Comparison of ENCODE assay signal across 8 cellular contexts in genomic region chr20:31605031-31605901, GRCh38. TPM values are rescaled to one million over a fixed set of nuclear protein-coding genes. Genes with fewer than 3 reads are reported as not detected.
A peak's percentile ranks its signal among the peaks of the same experiment; 100 is the strongest.
DNase-seq lines count a peak whose midpoint lies in the region; ATAC-seq and TF ChIP-seq lines count a peak whose summit lies in the region.

Gene ID1, plus strand, starts transcription at chr20:31605289. Its CDS starts 99 bp downstream, at chr20:31605388.

- no peaks in the 10 kb centered on the region for H3K79me2 ChIP-seq in Loucy (ENCODE audit: insufficient read depth, low read length)

- peaks cover 23% of the 10 kb centered on the region for H3K4me1 ChIP-seq in Loucy (ENCODE audit: insufficient read depth, low read length, poor library complexity, severe bottlenecking)
- H3K4me1 ChIP-seq in naive thymus-derived CD4-positive, alpha-beta T cell (ENCODE audit: control insufficient read depth in 2 of 2, insufficient read depth in 2 of 2, low read length in 2 of 2), result peaks cover 5 to 27% of the 10 kb centered on the region in 2 donors

- H3K27me3 Mint-ChIP-seq in activated T-helper 2 cell treated with anti-CD3 and anti-CD28 coated beads, Interferon-gamma antibody, Interleukin-2, Interleukin-4, amounts not matched to agents 10 μg/mL and 5 μg/mL and 100 μg/mL, durations not matched to agents 14 hours and 24 hours and 36 hours (ENCODE audit: low read depth), result peaks cover 44% of the 10 kb centered on the region
- H3K27me3 Mint-ChIP-seq in naive thymus-derived CD4-positive, alpha-beta T cell, result peaks cover 24 to 62% (median 33%) of the 10 kb centered on the region in 5 donors

- H4K20me1 ChIP-seq in Loucy (ENCODE audit: insufficient read depth, low read length, poor library complexity, severe bottlenecking), result no peaks in the 10 kb centered on the region

- CTCF ChIA-PET in RWPE1 (lab: Yijun Ruan, JAX), result interaction anchor here (0.6 to 2.5 kb wide), 8 partner anchors 8 to 103 kb away, joined by 3 to 14 read pairs (median 8); no protein-coding TSS in a partner anchor
- CTCF ChIA-PET in naive thymus-derived CD4-positive, alpha-beta T cell (lab: Charles Lee), result interaction anchor here (0.6 to 13.1 kb wide), 3 partner anchors 7 to 78 kb away, joined by 3 to 568 read pairs (median 3); no protein-coding TSS in a partner anchor

- H3K36me3 Mint-ChIP-seq in activated T-helper 2 cell treated with anti-CD3 and anti-CD28 coated beads, Interferon-gamma antibody, Interleukin-2, Interleukin-4, amounts not matched to agents 10 μg/mL and 5 μg/mL and 100 μg/mL, durations not matched to agents 14 hours and 24 hours and 36 hours (ENCODE audit: low read depth), result no peaks in the 10 kb centered on the region
- H3K36me3 Mint-ChIP-seq in naive thymus-derived CD4-positive, alpha-beta T cell, result no peaks in the 10 kb centered on the region
- no peaks in the 10 kb centered on the region for H3K36me3 Mint-ChIP-seq in stimulated activated effector memory CD8-positive, alpha-beta T cell treated with anti-CD3 and anti-CD28 coated beads, Interleukin-12 subunit alpha, Interleukin-12 subunit beta, amount 100 ng/mL, for 72 hours

- peak; percentile 95 for ATAC-seq in naive thymus-derived CD4-positive, alpha-beta T cell
- peak; percentile 85 for ATAC-seq in stimulated activated effector memory CD8-positive, alpha-beta T cell treated with anti-CD3 and anti-CD28 coated beads, Interleukin-12 subunit alpha, Interleukin-12 subunit beta, amount 100 ng/mL, for 72 hours

- no peaks in the 10 kb centered on the region for H3F3A ChIP-seq in Loucy (ENCODE audit: low read depth)

- H3K9me3 Mint-ChIP-seq in activated T-helper 2 cell treated with anti-CD3 and anti-CD28 coated beads, Interferon-gamma antibody, Interleukin-2, Interleukin-4, amounts not matched to agents 10 μg/mL and 5 μg/mL and 100 μg/mL, durations not matched to agents 14 hours and 24 hours and 36 hours, result no peaks in the 10 kb centered on the region
- no peaks in the 10 kb centered on the region for H3K9me3 Mint-ChIP-seq in naive thymus-derived CD4-positive, alpha-beta T cell
- no peaks in the 10 kb centered on the region for H3K9me3 Mint-ChIP-seq in stimulated activated effector memory CD8-positive, alpha-beta T cell treated with anti-CD3 and anti-CD28 coated beads, Interleukin-12 subunit alpha, Interleukin-12 subunit beta, amount 100 ng/mL, for 72 hours

- peaks cover 23% of the 10 kb centered on the region for H3K4me1 Mint-ChIP-seq in activated T-helper 2 cell treated with anti-CD3 and anti-CD28 coated beads, Interferon-gamma antibody, Interleukin-2, Interleukin-4, amounts not matched to agents 10 μg/mL and 5 μg/mL and 100 μg/mL, durations not matched to agents 14 hours and 24 hours and 36 hours (ENCODE audit: low read depth)
- H3K4me1 Mint-ChIP-seq in naive thymus-derived CD4-positive, alpha-beta T cell, result peaks cover 7 to 29% (median 17%) of the 10 kb centered on the region in 7 donors
- peaks cover 34% of the 10 kb centered on the region for H3K4me1 Mint-ChIP-seq in stimulated activated effector memory CD8-positive, alpha-beta T cell treated with anti-CD3 and anti-CD28 coated beads, Interleukin-12 subunit alpha, Interleukin-12 subunit beta, amount 100 ng/mL, for 72 hours

- H3K36me3 ChIP-seq in H7 (replicated peaks; ENCODE audit: control insufficient read depth, insufficient read depth, low read length) (peaks cover 2% of the 10 kb centered on the region), Loucy (ENCODE audit: insufficient read depth, low read length) (no peaks in the 10 kb centered on the region)
- no peaks in the 10 kb centered on the region for H3K36me3 ChIP-seq in naive thymus-derived CD4-positive, alpha-beta T cell (ENCODE audit: control insufficient read depth in 2 of 3, insufficient read depth in 3 of 3, low read length in 3 of 3)

- POLR2A ChIA-PET in RWPE1 (lab: Yijun Ruan, JAX; ENCODE audit: low non-redundant PET), result interaction anchor here (0.5 to 5.9 kb wide), 11 partner anchors 9 to 114 kb away, joined by 3 to 54 read pairs (median 6); no protein-coding TSS in a partner anchor
- POLR2A ChIA-PET in naive thymus-derived CD4-positive, alpha-beta T cell (lab: Charles Lee), result interaction anchor here (0.9 to 2.7 kb wide), 4 partner anchors 32 to 45 kb away, joined by 4 to 23 read pairs (median 6); no protein-coding TSS in a partner anchor

- intact Hi-C loops in activated T-helper 2 cell treated with anti-CD3 and anti-CD28 coated beads, Interferon-gamma antibody, Interleukin-2, Interleukin-4, amounts not matched to agents 10 μg/mL and 5 μg/mL and 100 μg/mL, durations not matched to agents 14 hours and 24 hours and 36 hours (cut with micrococcal nuclease), result loop anchor here (2.0 kb wide), 2 partner anchors 32 to 118 kb away; partner anchors contain the start of gene BCL2L1
- intact Hi-C loops in naive thymus-derived CD4-positive, alpha-beta T cell (cut with micrococcal nuclease), result loop anchor here (1.0 to 2.0 kb wide), 4 partner anchors 8 to 118 kb away; partner anchors contain the start of gene HM13 (in 2 of the 2)

- H3K27ac Mint-ChIP-seq in activated T-helper 2 cell treated with anti-CD3 and anti-CD28 coated beads, Interferon-gamma antibody, Interleukin-2, Interleukin-4, amounts not matched to agents 10 μg/mL and 5 μg/mL and 100 μg/mL, durations not matched to agents 14 hours and 24 hours and 36 hours, result peak within 1 kb of the TSS; percentile 53
- peak within 1 kb of the TSS in 8 of 9 donors; percentile 30 to 88 (median 71) for H3K27ac Mint-ChIP-seq in naive thymus-derived CD4-positive, alpha-beta T cell
- H3K27ac Mint-ChIP-seq in stimulated activated effector memory CD8-positive, alpha-beta T cell treated with anti-CD3 and anti-CD28 coated beads, Interleukin-12 subunit alpha, Interleukin-12 subunit beta, amount 100 ng/mL, for 72 hours, result no peak within 1 kb of the TSS

- H3K9ac ChIP-seq in Loucy (ENCODE audit: low read depth, low read length, poor library complexity, severe bottlenecking), result peak within 1 kb of the TSS; percentile 58

- TF ChIP-seq CTCF in Loucy (conservative IDR thresholded peaks at IDR 0.05; ENCODE audit: low read length) (no peak), RWPE1 (conservative IDR thresholded peaks at IDR 0.05; ENCODE audit: low read depth) (no peak)

- peak within 1 kb of the TSS; percentile 96 for H3K4me2 ChIP-seq in Loucy (ENCODE audit: low read depth, low read length, poor library complexity, severe bottlenecking)

- peak within 1 kb of the TSS; percentile 99 for H2AFZ ChIP-seq in Loucy (ENCODE audit: low read length)

- H3K9me3 ChIP-seq in Loucy (ENCODE audit: insufficient read depth, low read depth, low read length), result no peaks in the 10 kb centered on the region
- no peaks in the 10 kb centered on the region for H3K9me3 ChIP-seq in naive thymus-derived CD4-positive, alpha-beta T cell (ENCODE audit: control insufficient read depth in 2 of 3, low read length in 3 of 3)

- DNase-seq in EH (ENCODE audit: low read depth) (peak; percentile 97), H7 (peak; percentile 98), RWPE1 (ENCODE audit: low spot score) (peak; percentile 99), fibroblast of gingiva (ENCODE audit: low read depth) (peak; percentile 95)
- peak; percentile 84 for DNase-seq in activated T-helper 2 cell treated with anti-CD3 and anti-CD28 coated beads, Interferon-gamma antibody, Interleukin-2, Interleukin-4, amounts not matched to agents 10 μg/mL and 5 μg/mL and 100 μg/mL, durations not matched to agents 14 hours and 24 hours and 36 hours (ENCODE audit: low spot score)
- peak; percentile 76 to 88 (median 86) for DNase-seq in naive thymus-derived CD4-positive, alpha-beta T cell
- peak; percentile 65 to 90 for DNase-seq in stimulated activated effector memory CD8-positive, alpha-beta T cell treated with anti-CD3 and anti-CD28 coated beads, Interleukin-12 subunit alpha, Interleukin-12 subunit beta, amount 100 ng/mL, for 72 hours (ENCODE audit: low spot score in 2 of 2)

- H3K4me3 ChIP-seq in H7 (ENCODE audit: insufficient read depth, low read depth, low read length) (peak within 1 kb of the TSS; percentile 99), Loucy (ENCODE audit: low read length, poor library complexity, severe bottlenecking) (peak within 1 kb of the TSS; percentile 81)
- peak within 1 kb of the TSS; percentile 97 for H3K4me3 ChIP-seq in naive thymus-derived CD4-positive, alpha-beta T cell (ENCODE audit: low read length)

- H3K4me3 Mint-ChIP-seq in activated T-helper 2 cell treated with anti-CD3 and anti-CD28 coated beads, Interferon-gamma antibody, Interleukin-2, Interleukin-4, amounts not matched to agents 10 μg/mL and 5 μg/mL and 100 μg/mL, durations not matched to agents 14 hours and 24 hours and 36 hours (ENCODE audit: low read depth), result peak within 1 kb of the TSS; percentile 87
- H3K4me3 Mint-ChIP-seq in naive thymus-derived CD4-positive, alpha-beta T cell, result peak within 1 kb of the TSS; percentile 85 to 97 (median 96)
- peak within 1 kb of the TSS; percentile 86 for H3K4me3 Mint-ChIP-seq in stimulated activated effector memory CD8-positive, alpha-beta T cell treated with anti-CD3 and anti-CD28 coated beads, Interleukin-12 subunit alpha, Interleukin-12 subunit beta, amount 100 ng/mL, for 72 hours

- peak within 1 kb of the TSS; percentile 86 for H3K27ac ChIP-seq in RWPE1
- H3K27ac ChIP-seq in naive thymus-derived CD4-positive, alpha-beta T cell (ENCODE audit: low read depth, low read length), result peak within 1 kb of the TSS; percentile 42

- H3K27me3 ChIP-seq in H7 (ENCODE audit: control insufficient read depth, insufficient read depth, low read length), result no peaks in the 10 kb centered on the region
- H3K27me3 ChIP-seq in Loucy (ENCODE audit: insufficient read depth, low read length, poor library complexity, severe bottlenecking), result peaks cover 23% of the 10 kb centered on the region
- peaks cover 0 to 11% of the 10 kb centered on the region in 2 donors for H3K27me3 ChIP-seq in naive thymus-derived CD4-positive, alpha-beta T cell (ENCODE audit: control insufficient read depth in 2 of 2, insufficient read depth in 2 of 2, low read length in 2 of 2)

- no peaks in the 10 kb centered on the region for H3K9me2 ChIP-seq in Loucy (replicated peaks; ENCODE audit: low read depth, low read length)

RNA-seq across cellular contexts. Expression of gene ID1, which starts in this region (rescaled TPM):
- 424 and 491 TPM in 2 replicates for total RNA-seq in H7 (2014; rRNA removed; shearing (Covaris generic))
- total RNA-seq in activated T-helper 2 cell treated with anti-CD3 and anti-CD28 coated beads, Interferon-gamma antibody, Interleukin-2, Interleukin-4, amounts not matched to agents 10 μg/mL and 5 μg/mL and 100 μg/mL, durations not matched to agents 14 hours and 24 hours and 36 hours, result 1.5 and 2.1 TPM in 2 replicates
- total RNA-seq in naive thymus-derived CD4-positive, alpha-beta T cell, result 10 to 100 TPM in 1 of 5 experiments, 1 to 10 TPM in 1, under 1 TPM in 3; 0.41 to 16.9 (median 0.62) TPM
- not detected for polyA plus RNA-seq in naive thymus-derived CD4-positive, alpha-beta T cell

Comparison
In these comparisons a context has a peak if more than half of its experiments do, and no peak if none do; other contexts are left out.
1. Peak in every context shown above with its lines: DNase-seq, ATAC-seq, H3K4me3 ChIP-seq and H3K27ac ChIP-seq.
2. RNA of gene ID1 (total RNA-seq): 424 to 491 TPM in H7; 1.5 to 2.1 TPM in activated T-helper 2 cell treated with anti-CD3 and anti-CD28 coated beads, Interferon-gamma antibody, Interleukin-2, Interleukin-4, amounts not matched to agents 10 μg/mL and 5 μg/mL and 100 μg/mL, durations not matched to agents 14 hours and 24 hours and 36 hours and 0.41 to 16.9 TPM in naive thymus-derived CD4-positive, alpha-beta T cell; every median in the first group is over 10 times any median in the second.